ENCODE assay signal across 7 cellular contexts in the genomic region with DNA sequence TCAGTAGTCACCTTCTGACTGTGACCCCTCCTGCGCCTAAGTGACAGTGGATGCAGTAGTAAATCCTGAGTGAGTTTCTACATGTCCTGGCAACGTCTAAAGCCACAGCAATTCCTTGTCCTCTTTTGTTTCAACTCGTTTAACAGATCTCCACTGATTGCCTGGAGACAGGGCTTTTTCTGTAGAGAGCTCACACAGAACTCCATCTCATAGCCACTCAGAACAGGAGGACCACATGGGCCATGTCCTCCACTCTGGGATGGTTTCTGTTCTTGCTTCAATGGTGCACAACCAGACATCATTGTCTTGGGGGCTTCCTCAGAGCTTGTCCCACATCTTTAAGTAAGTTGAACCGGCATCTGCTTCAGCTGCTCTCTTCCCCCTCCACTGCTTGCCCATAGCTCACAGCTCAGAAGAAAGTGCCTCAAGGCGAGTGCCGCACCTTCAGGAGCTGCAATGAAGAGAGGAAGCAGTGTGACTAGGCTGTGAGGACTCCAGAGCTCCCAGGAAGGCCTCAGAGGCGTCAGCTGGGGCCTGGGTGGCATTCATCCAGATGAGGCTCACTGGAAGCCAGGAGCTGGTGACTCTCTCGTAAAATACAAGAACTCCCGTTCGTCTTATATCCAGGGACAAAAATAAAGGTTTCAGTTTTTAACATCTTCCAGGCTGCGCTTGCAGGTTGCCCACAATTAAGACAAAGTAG. TPM values are rescaled to one million over a fixed set of nuclear protein-coding genes. Genes with fewer than 3 reads are reported as not detected.
DNase-seq lines count a peak whose midpoint lies in the region; ATAC-seq and TF ChIP-seq lines count a peak whose summit lies in the region.

No MANE protein-coding gene starts in this region.

- peak; percentile 33 for ATAC-seq in activated T-helper 17 cell treated with anti-CD3 and anti-CD28 coated beads, Interleukin-2, amount 50 U/mL, for 72 hours (replicated peaks)
- ATAC-seq in right cardiac atrium (peak in 1 of 2 donors; percentile 49), GM21423 (IDR thresholded peaks at IDR 0.05; ENCODE audit: unreplicated experiment) (no peak), GM18873 (IDR thresholded peaks at IDR 0.05; ENCODE audit: low FRiP score, unreplicated experiment) (no peak)

- H3K4me3 ChIP-seq in KMS-11 (IDR thresholded peaks at IDR 0.05; ENCODE audit: insufficient read depth, low read depth, low read length) = peak overlapping the region; percentile 13
- H3K4me3 ChIP-seq in right cardiac atrium (ENCODE audit: low read length) = no peak overlapping the region
- no peak overlapping the region for H3K4me3 ChIP-seq in stomach

- H3K4me2 ChIP-seq in KMS-11 = peak overlapping the region; percentile 98; the same call in 1 of the 2 replicates

- WGBS in right cardiac atrium = 74% methylated on average over 11 of the region's 11 CpGs
- 61 to 77% (median 72%) methylated on average over 11 of the region's 11 CpGs for WGBS in stomach, 5 donors

- no peak overlapping the region for H3K9ac ChIP-seq in KMS-11

- H3K27me3 Mint-ChIP-seq in activated T-helper 17 cell treated with anti-CD3 and anti-CD28 coated beads, Interleukin-2, amount 50 U/mL, for 72 hours = no peaks in the 10 kb centered on the region

- H3K4me1 Mint-ChIP-seq in activated T-helper 17 cell treated with anti-CD3 and anti-CD28 coated beads, Interleukin-2, amount 50 U/mL, for 72 hours = peaks cover 45% of the 10 kb centered on the region

- no peaks in the 10 kb centered on the region for H3K79me2 ChIP-seq in KMS-11 (ENCODE audit: insufficient read depth, low read depth)

- intact Hi-C loops in right cardiac atrium (cut with DNase I) (no loop called here), stomach (cut with DNase I; ENCODE audit: low total_unique reads) (no loop called here)

- H3K27ac ChIP-seq in KMS-11 = peak overlapping the region; percentile 94; the same call in 1 of the 2 replicates
- H3K27ac ChIP-seq in right cardiac atrium (ENCODE audit: low read length) = no peak overlapping the region
- H3K27ac ChIP-seq in stomach = peak overlapping the region; percentile 22 to 75 (median 65)

- no peaks in the 10 kb centered on the region for H4K20me1 ChIP-seq in KMS-11 (ENCODE audit: insufficient read depth)

- TF ChIP-seq CTCF in KMS-11 (conservative IDR thresholded peaks at IDR 0.05; ENCODE audit: low read depth, low read length) (no peak), stomach (IDR thresholded peaks at IDR 0.05) (no peak)

- peaks cover under 1% of the 10 kb centered on the region for H3K36me3 Mint-ChIP-seq in activated T-helper 17 cell treated with anti-CD3 and anti-CD28 coated beads, Interleukin-2, amount 50 U/mL, for 72 hours (ENCODE audit: low read depth)

- no peak overlapping the region for H2AFZ ChIP-seq in KMS-11 (ENCODE audit: low read depth)

- no peaks in the 10 kb centered on the region for H3K36me3 ChIP-seq in KMS-11 (ENCODE audit: insufficient read depth)
- H3K36me3 ChIP-seq in stomach = peaks cover 0 to 38% (median 33%) of the 10 kb centered on the region in 4 donors

- peaks cover 5% of the 10 kb centered on the region for H3K9me3 Mint-ChIP-seq in activated T-helper 17 cell treated with anti-CD3 and anti-CD28 coated beads, Interleukin-2, amount 50 U/mL, for 72 hours

- H3K9me3 ChIP-seq in right cardiac atrium (ENCODE audit: control insufficient read depth, low read length) (no peaks in the 10 kb centered on the region), stomach (no peaks in the 10 kb centered on the region)

- H3K4me3 Mint-ChIP-seq in activated T-helper 17 cell treated with anti-CD3 and anti-CD28 coated beads, Interleukin-2, amount 50 U/mL, for 72 hours = peak overlapping the region; percentile 93

- H3K27me3 ChIP-seq in KMS-11 (ENCODE audit: insufficient read depth, low read depth) (no peaks in the 10 kb centered on the region), right cardiac atrium (ENCODE audit: control insufficient read depth, insufficient read depth) (no peaks in the 10 kb centered on the region), stomach (no peaks in the 10 kb centered on the region)

- peaks cover 40% of the 10 kb centered on the region for H3K4me1 ChIP-seq in KMS-11 (ENCODE audit: low read depth, poor library complexity, severe bottlenecking)
- peaks cover 2% of the 10 kb centered on the region for H3K4me1 ChIP-seq in right cardiac atrium (ENCODE audit: control insufficient read depth, insufficient read depth, low read length)
- peaks cover 3 to 18% (median 11%) of the 10 kb centered on the region in 4 donors for H3K4me1 ChIP-seq in stomach

- no peak for TF ChIP-seq POLR2A in stomach (IDR thresholded peaks at IDR 0.05)

- TF ChIP-seq EP300 in stomach (IDR thresholded peaks at IDR 0.05) = no peak

- peak overlapping the region; percentile 87 for H3K27ac Mint-ChIP-seq in activated T-helper 17 cell treated with anti-CD3 and anti-CD28 coated beads, Interleukin-2, amount 50 U/mL, for 72 hours

- DNase-seq in right cardiac atrium (peak; percentile 64 to 82 (median 78)), stomach (no peak), NCI-H1417 (lab: John Stamatoyannopoulos, UW) (no peak)

RNA-seq across cellular contexts. Expression of a gene that starts 37.4 kb away (rescaled TPM):
- 10 to 100 TPM in 1 of 2 donors, 1 to 10 TPM in 1; 7.6 to 13.7 TPM for total RNA-seq in activated T-helper 17 cell treated with anti-CD3 and anti-CD28 coated beads, Interleukin-2, amount 50 U/mL, for 72 hours
- 10 to 100 TPM in 2 of 4 donors, 1 to 10 TPM in 2; 8.7 to 14.0 (median 9.7) TPM for total RNA-seq in right cardiac atrium
- polyA plus RNA-seq in right cardiac atrium = 5.4 TPM
- 10 to 100 TPM in 4 of 5 donors, 1 to 10 TPM in 1; 7.6 to 84.2 (median 27.8) TPM for total RNA-seq in stomach
- polyA plus RNA-seq in stomach = 10 to 100 TPM in 1 of 3 donors, 1 to 10 TPM in 2; 4.1 to 10.4 (median 5.2) TPM

Comparison
In these comparisons a context has a peak if more than half of its experiments do, and no peak if none do; other contexts are left out.
1. DNase-seq: peak in right cardiac atrium (3 of 3); none in stomach (single experiment) and NCI-H1417 (0 of 3).